In the genomic region with DNA sequence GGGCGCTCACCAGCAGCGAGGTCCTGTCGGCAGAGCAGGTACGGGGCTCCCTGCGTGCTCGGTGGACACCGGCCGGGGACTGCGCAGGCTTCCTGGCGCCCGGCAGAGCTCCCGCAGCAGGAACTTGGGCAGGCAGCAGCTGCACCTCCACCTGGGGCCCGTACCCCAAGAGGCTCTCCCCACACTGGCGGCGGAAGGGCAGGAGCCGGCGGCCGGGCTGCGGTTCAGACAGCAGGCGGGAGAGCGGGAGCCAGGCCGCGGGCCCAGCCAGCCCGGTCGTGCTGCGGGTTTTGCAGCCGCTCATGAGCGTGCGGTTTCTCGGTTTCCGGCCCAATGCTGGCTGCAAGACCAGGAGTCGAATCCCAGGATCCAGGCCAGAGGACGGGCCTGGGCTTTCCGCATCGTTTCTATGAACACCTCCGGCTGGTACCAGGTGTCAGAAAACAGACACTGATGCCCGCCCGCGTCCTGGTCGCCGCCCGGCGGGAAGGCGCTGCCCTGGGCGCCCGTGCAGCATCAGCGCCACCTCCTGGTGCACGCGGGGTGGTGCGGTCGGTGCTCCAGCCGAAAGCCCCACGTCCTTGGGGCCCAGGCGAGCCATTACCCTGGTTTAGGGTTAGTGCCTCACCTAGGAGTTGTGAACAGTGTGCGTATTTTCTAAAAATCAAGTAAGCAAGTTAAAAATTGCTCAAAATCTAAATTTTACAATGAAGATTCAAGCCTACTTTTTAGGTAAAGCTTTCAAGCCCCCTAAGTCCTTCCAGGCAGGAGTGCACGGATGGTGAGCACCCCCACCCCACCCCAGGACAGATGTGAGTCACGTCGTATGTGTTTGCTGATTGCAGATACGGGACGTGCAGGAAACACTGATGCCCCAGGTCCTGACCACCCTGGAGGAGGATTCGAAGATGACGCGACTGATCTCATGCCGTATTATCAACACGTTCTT, we compare ENCODE assay signal across 8 cellular contexts. TPM values are rescaled to one million over a fixed set of nuclear protein-coding genes. Genes with fewer than 3 reads are reported as not detected.
DNase-seq lines count a peak whose midpoint lies in the region; ATAC-seq and TF ChIP-seq lines count a peak whose summit lies in the region.

No MANE protein-coding gene starts in this region.

- no peak overlapping the region for H3K27ac ChIP-seq in C4-2B
- H3K27ac ChIP-seq in lung (ENCODE audit: low read depth in 1 of 2, low read length in 1 of 2), result no peak overlapping the region

- WGBS in lung, 2 donors, result 70 to 73% methylated on average over 64 to 65 of the region's 65 CpGs

- H3K27me3 ChIP-seq in lung (ENCODE audit: control insufficient read depth, insufficient read depth), result no peaks in the 10 kb centered on the region

- ATAC-seq in HG03520 (IDR thresholded peaks at IDR 0.05; ENCODE audit: unreplicated experiment) (peak; percentile 46), lung (ENCODE audit: insufficient read depth, low FRiP score) (no peak)

- DNase-seq in activated CD4-positive, CD25-positive, alpha-beta regulatory T cell treated with anti-CD3 and anti-CD28 coated beads, Interleukin-2, amount 50 U/mL, for 72 hours, result peak; percentile 78
- peak; percentile 48 for DNase-seq in central memory CD4-positive, alpha-beta T cell
- DNase-seq in lung (ENCODE audit: low spot score), result peak; percentile 49
- peak; percentile 52 to 59 for DNase-seq in stimulated activated CD8-positive, alpha-beta memory T cell treated with anti-CD3 and anti-CD28 coated beads, Interleukin-2, amount 100 ng/mL, for 48 hours (ENCODE audit: low read depth in 2 of 2)
- DNase-seq in NOMO-1 treated with DMSO at 0.1 percent for 48 hours (lab: John Stamatoyannopoulos, UW; ENCODE audit: unreplicated experiment), result no peak
- DNase-seq in NCI-H1105 (lab: John Stamatoyannopoulos, UW), result no peak

- TF ChIP-seq CTCF in C4-2B (conservative IDR thresholded peaks at IDR 0.05) (peak; percentile 95), lung (IDR thresholded peaks at IDR 0.05; ENCODE audit: control extremely low read depth, extremely low read depth) (peak; percentile 82)

- H3K4me3 ChIP-seq in lung, result no peak overlapping the region

- no peaks in the 10 kb centered on the region for H3K9me3 ChIP-seq in lung (ENCODE audit: control insufficient read depth in 2 of 2, insufficient read depth in 1 of 2, low read length in 1 of 2)

- H3K4me1 ChIP-seq in lung (ENCODE audit: control insufficient read depth in 2 of 2, insufficient read depth in 2 of 2, low read length in 2 of 2), result peaks cover 7% of the 10 kb centered on the region in 2 donors

- H3K36me3 ChIP-seq in lung (ENCODE audit: control insufficient read depth in 2 of 2, insufficient read depth in 2 of 2, low read length in 2 of 2), result peaks cover 2 to 29% of the 10 kb centered on the region in 2 donors

RNA-seq across cellular contexts. Expression of gene PRKAR1B, which starts 47.4 kb away (rescaled TPM):
- total RNA-seq in lung, result 10 to 100 TPM; 14.7 to 32.0 TPM
- polyA plus RNA-seq in lung, result 10 to 100 TPM; 11.3 to 17.8 TPM

RNA-seq across cellular contexts. Expression of gene DNAAF5, which starts 47.9 kb away (rescaled TPM):
- 10 to 100 TPM; 20.9 to 30.2 TPM for total RNA-seq in lung
- polyA plus RNA-seq in lung, result 10 to 100 TPM; 10.2 to 16.4 TPM

RNA-seq across cellular contexts. Expression of gene SUN1, which starts 57.8 kb away (rescaled TPM):
- total RNA-seq in lung, result 100 to 1,000 TPM; 133 to 349 TPM
- polyA plus RNA-seq in lung, result 10 to 100 TPM; 69.6 to 74.4 TPM

Comparison
In these comparisons a context has a peak if more than half of its experiments do, and no peak if none do; other contexts are left out.
1. DNase-seq: peak in activated CD4-positive, CD25-positive, alpha-beta regulatory T cell treated with anti-CD3 and anti-CD28 coated beads, Interleukin-2, amount 50 U/mL, for 72 hours (single experiment), central memory CD4-positive, alpha-beta T cell (single experiment), lung (single experiment) and stimulated activated CD8-positive, alpha-beta memory T cell treated with anti-CD3 and anti-CD28 coated beads, Interleukin-2, amount 100 ng/mL, for 48 hours (2 of 2); none in NOMO-1 treated with DMSO at 0.1 percent for 48 hours (single experiment) and NCI-H1105 (single experiment).